9 cellular contexts compared by ENCODE assay signal in the genomic region with DNA sequence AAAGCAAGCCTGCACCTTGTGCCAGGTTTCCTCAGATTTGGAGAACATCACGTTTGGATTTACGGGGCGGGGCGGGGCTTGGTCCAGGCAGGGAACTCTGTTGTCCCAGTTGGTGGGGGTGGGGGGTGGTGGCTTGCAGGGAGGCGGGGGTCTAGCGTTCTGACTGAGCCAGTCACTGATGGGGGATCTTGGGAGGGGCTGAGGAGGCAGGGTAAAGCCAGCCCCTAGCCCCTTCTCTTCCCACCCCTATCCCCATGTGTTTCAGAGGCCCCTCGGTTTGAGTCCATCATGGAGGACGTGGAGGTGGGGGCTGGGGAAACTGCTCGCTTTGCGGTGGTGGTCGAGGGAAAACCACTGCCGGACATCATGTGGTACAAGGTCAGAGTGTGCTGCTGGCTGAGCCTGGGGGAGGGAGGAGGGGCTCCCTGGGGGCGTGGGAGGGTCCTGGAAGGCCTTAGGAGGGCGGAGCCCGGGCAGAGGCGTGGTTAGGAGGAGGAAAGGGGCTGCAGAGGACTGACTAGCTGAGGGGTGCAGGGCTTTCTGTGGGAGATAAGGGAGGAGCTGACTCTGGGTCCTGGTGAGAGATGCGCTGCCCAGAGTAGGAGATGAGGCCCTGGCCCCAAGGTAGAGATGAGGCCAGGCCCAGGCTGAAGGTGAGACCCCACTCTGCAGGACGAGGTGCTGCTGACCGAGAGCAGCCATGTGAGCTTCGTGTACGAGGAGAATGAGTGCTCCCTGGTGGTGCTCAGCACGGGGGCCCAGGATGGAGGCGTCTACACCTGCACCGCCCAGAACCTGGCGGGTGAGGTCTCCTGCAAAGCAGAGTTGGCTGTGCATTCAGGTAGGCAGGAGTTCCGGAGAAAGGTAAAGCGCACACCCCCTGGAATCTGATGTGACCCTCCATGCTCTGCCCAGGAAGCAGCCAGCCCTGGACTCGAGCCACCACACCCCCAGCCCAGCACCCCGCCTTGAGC. TPM values are rescaled to one million over a fixed set of nuclear protein-coding genes. Genes with fewer than 3 reads are reported as not detected.
DNase-seq lines count a peak whose midpoint lies in the region; ATAC-seq lines count a peak whose summit lies in the region.
"Had no signal": no experiment of that assay in that cellular context is flagged by ENCODE, and none has a peak within 500 bp of the region (broad histone marks: within the 10 kb centered on the region; RNA-seq: fewer than 3 reads in every experiment).

No MANE protein-coding gene starts in this region.

- DNase-seq in NCI-H1694 treated with DMSO at 0.1 percent for 48 hours (lab: John Stamatoyannopoulos, UW) (peak; percentile 50), NCI-H1694 (lab: John Stamatoyannopoulos, UW) (no peak), right cardiac atrium (peak in 1 of 3 donors; percentile 61), NCI-H187 (lab: John Stamatoyannopoulos, UW) (no peak), COR-L47 (lab: John Stamatoyannopoulos, UW) (no peak)
- DNase-seq: GDM1, GOT3 had no signal

- peaks cover 52 to 62% of the 10 kb centered on the region in 2 donors for H3K36me3 ChIP-seq in stomach smooth muscle (ENCODE audit: control insufficient read depth in 2 of 2, insufficient read depth in 2 of 2, low read length in 2 of 2)

- H3K9ac ChIP-seq in stomach smooth muscle (ENCODE audit: low read length in 2 of 2), result no peak overlapping the region

- WGBS in right cardiac atrium, result 45% methylated on average over 29 of the region's 29 CpGs

- H3K27ac ChIP-seq in right cardiac atrium (ENCODE audit: low read length), result peak overlapping the region; percentile 14
- peak overlapping the region; percentile 71 for H3K27ac ChIP-seq in stomach smooth muscle (ENCODE audit: low read length)
- H3K27ac ChIP-seq: 22Rv1 had no signal

- H3K4me3 ChIP-seq in right cardiac atrium (ENCODE audit: low read length) (no peak overlapping the region), stomach smooth muscle (ENCODE audit: low read length in 2 of 2) (no peak overlapping the region)

- peak in 1 of 2 donors; percentile 11 for ATAC-seq in right cardiac atrium

- intact Hi-C loops in right cardiac atrium (cut with DNase I), result loop anchor here (2.0 to 10.0 kb wide), 4 partner anchors 45 to 54 kb away; no protein-coding TSS in a partner anchor

- H3K27me3 ChIP-seq in right cardiac atrium (ENCODE audit: control insufficient read depth, insufficient read depth) (no peaks in the 10 kb centered on the region), stomach smooth muscle (ENCODE audit: control insufficient read depth in 1 of 2, insufficient read depth in 2 of 2, low read length in 2 of 2) (no peaks in the 10 kb centered on the region)

- H3K9me3 ChIP-seq in right cardiac atrium (ENCODE audit: control insufficient read depth, low read length) (no peaks in the 10 kb centered on the region), stomach smooth muscle (ENCODE audit: control insufficient read depth in 2 of 2, low read length in 2 of 2) (no peaks in the 10 kb centered on the region)

- H3K4me1 ChIP-seq in right cardiac atrium (ENCODE audit: control insufficient read depth, insufficient read depth, low read length), result no peaks in the 10 kb centered on the region
- H3K4me1 ChIP-seq in stomach smooth muscle (ENCODE audit: control insufficient read depth, insufficient read depth, low read length), result peaks cover 25% of the 10 kb centered on the region

RNA-seq across cellular contexts. Expression of a gene that starts 21.8 kb away (rescaled TPM):
- total RNA-seq in right cardiac atrium, result 10 to 100 TPM; 22.9 to 27.5 (median 25.4) TPM
- polyA plus RNA-seq in right cardiac atrium, result 21.6 TPM

RNA-seq across cellular contexts. Expression of a gene that starts 37.4 kb away (rescaled TPM):
- 1 to 10 TPM in 3 of 4 donors, under 1 TPM in 1; 0.28 to 1.8 (median 1.6) TPM for total RNA-seq in right cardiac atrium
- polyA plus RNA-seq in right cardiac atrium, result 0.57 TPM

RNA-seq across cellular contexts. Expression of a gene that starts 42.2 kb away (rescaled TPM):
- total RNA-seq in right cardiac atrium, result 100 to 1,000 TPM; 122 to 176 (median 159) TPM
- polyA plus RNA-seq in right cardiac atrium, result 85.5 TPM

RNA-seq across cellular contexts. Expression of a gene that starts 58.7 kb away (rescaled TPM):
- total RNA-seq in right cardiac atrium, result over 10,000 TPM in 1 of 4 donors, 1,000 to 10,000 TPM in 3; 6,970 to 10,932 (median 7,338) TPM
- polyA plus RNA-seq in right cardiac atrium, result 9,146 TPM
